Comparison of ENCODE assay signal across 8 cellular contexts in genomic region chr11:34438529-34439507, GRCh38. TPM values are rescaled to one million over a fixed set of nuclear protein-coding genes. Genes with fewer than 3 reads are reported as not detected.
DNase-seq lines count a peak whose midpoint lies in the region; ATAC-seq, FAIRE-seq and TF ChIP-seq lines count a peak whose summit lies in the region.

Gene CAT, plus strand, starts transcription at chr11:34438934. Its CDS starts 80 bp downstream, at chr11:34439014.

- H3K4me3 ChIP-seq in KMS-11 (IDR thresholded peaks at IDR 0.05; ENCODE audit: insufficient read depth, low read depth, low read length) (no peak within 1 kb of the TSS), esophagus muscularis mucosa (peak within 1 kb of the TSS; percentile 70 to 93 (median 82))

- H3K36me3 ChIP-seq in KMS-11 (ENCODE audit: insufficient read depth) (no peaks in the 10 kb centered on the region), esophagus muscularis mucosa (peaks cover 0 to 12% (median 0%) of the 10 kb centered on the region in 4 donors)

- H3K27me3 Mint-ChIP-seq in natural killer cell (ENCODE audit: low read depth in 2 of 2): no peaks in the 10 kb centered on the region
- H3K27me3 Mint-ChIP-seq in stimulated activated naive CD8-positive, alpha-beta T cell treated with anti-CD3 and anti-CD28 coated beads, Interleukin-15, Interleukin-2, amounts not matched to agents 100 ng/mL and 50 ng/mL, for 24 hours: no peaks in the 10 kb centered on the region

- peak within 1 kb of the TSS; percentile 96 for H2AFZ ChIP-seq in KMS-11 (ENCODE audit: low read depth)

- no peaks in the 10 kb centered on the region for H3K9me3 ChIP-seq in esophagus muscularis mucosa

- H3K9ac ChIP-seq in KMS-11: peak within 1 kb of the TSS; percentile 57

- H3K4me2 ChIP-seq in KMS-11: peak within 1 kb of the TSS; percentile 94

- no peaks in the 10 kb centered on the region for H3K9me3 Mint-ChIP-seq in natural killer cell
- H3K9me3 Mint-ChIP-seq in stimulated activated naive CD8-positive, alpha-beta T cell treated with anti-CD3 and anti-CD28 coated beads, Interleukin-15, Interleukin-2, amounts not matched to agents 100 ng/mL and 50 ng/mL, for 24 hours: no peaks in the 10 kb centered on the region

- H3K27ac ChIP-seq in KMS-11 (peak within 1 kb of the TSS; percentile 49; the same call in 1 of the 2 replicates), esophagus muscularis mucosa (replicated peaks in 1 of 4) (peak within 1 kb of the TSS; percentile 80 to 95 (median 88))

- peak within 1 kb of the TSS; percentile 91 to 98 for H3K27ac Mint-ChIP-seq in natural killer cell
- H3K27ac Mint-ChIP-seq in stimulated activated naive CD8-positive, alpha-beta T cell treated with anti-CD3 and anti-CD28 coated beads, Interleukin-15, Interleukin-2, amounts not matched to agents 100 ng/mL and 50 ng/mL, for 24 hours: peak within 1 kb of the TSS; percentile 95

- peak; percentile 73 for DNase-seq in DMS53 treated with DMSO at 0.1 percent for 48 hours (lab: John Stamatoyannopoulos, UW; ENCODE audit: unreplicated experiment)
- DNase-seq in RCC 7860 (ENCODE audit: low spot score): peak; percentile 90
- peak; percentile 98 to 99 for DNase-seq in activated T-cell treated with anti-CD3 and anti-CD28 coated beads, Interleukin-2, amount 50 U/mL, for 48 hours
- peak; percentile 99 for DNase-seq in esophagus muscularis mucosa (ENCODE audit: extremely low spot score)
- peak; percentile 97 for DNase-seq in natural killer cell

- peak; percentile 85 for FAIRE-seq in RCC 7860 (lab: Jason Lieb, UNC)

- no peaks in the 10 kb centered on the region for H3K79me2 ChIP-seq in KMS-11 (ENCODE audit: insufficient read depth, low read depth)

- TF ChIP-seq EP300 in esophagus muscularis mucosa (IDR thresholded peaks at IDR 0.05): no peak

- no peaks in the 10 kb centered on the region for H3K27me3 ChIP-seq in KMS-11 (ENCODE audit: insufficient read depth, low read depth)
- no peaks in the 10 kb centered on the region for H3K27me3 ChIP-seq in esophagus muscularis mucosa

- ATAC-seq in GM21737 (IDR thresholded peaks at IDR 0.05; ENCODE audit: unreplicated experiment) (peak; percentile 97), natural killer cell (peak; percentile 94 to 98 (median 95))

- H3K4me1 Mint-ChIP-seq in natural killer cell: peaks cover 30 to 36% of the 10 kb centered on the region in 2 donors
- H3K4me1 Mint-ChIP-seq in stimulated activated naive CD8-positive, alpha-beta T cell treated with anti-CD3 and anti-CD28 coated beads, Interleukin-15, Interleukin-2, amounts not matched to agents 100 ng/mL and 50 ng/mL, for 24 hours (ENCODE audit: low read depth): peaks cover 39% of the 10 kb centered on the region

- H3K36me3 Mint-ChIP-seq in natural killer cell: no peaks in the 10 kb centered on the region
- no peaks in the 10 kb centered on the region for H3K36me3 Mint-ChIP-seq in stimulated activated naive CD8-positive, alpha-beta T cell treated with anti-CD3 and anti-CD28 coated beads, Interleukin-15, Interleukin-2, amounts not matched to agents 100 ng/mL and 50 ng/mL, for 24 hours (ENCODE audit: low read depth)

- H3K4me1 ChIP-seq in KMS-11 (ENCODE audit: low read depth, poor library complexity, severe bottlenecking) (peaks cover 12% of the 10 kb centered on the region), esophagus muscularis mucosa (peaks cover 26 to 43% (median 37%) of the 10 kb centered on the region in 4 donors)

- under 1% methylated on average over 22 of the region's 62 CpGs for WGBS in esophagus muscularis mucosa

- TF ChIP-seq POLR2A in esophagus muscularis mucosa (IDR thresholded peaks at IDR 0.05; ENCODE audit: low read depth): peak; percentile 57

- TF ChIP-seq CTCF in KMS-11 (conservative IDR thresholded peaks at IDR 0.05; ENCODE audit: low read depth, low read length): no peak
- TF ChIP-seq CTCF in esophagus muscularis mucosa (IDR thresholded peaks at IDR 0.05): no peak
- no peak for TF ChIP-seq CTCF in natural killer cell (IDR thresholded peaks at IDR 0.05)

- H4K20me1 ChIP-seq in KMS-11 (ENCODE audit: insufficient read depth): no peaks in the 10 kb centered on the region

- intact Hi-C loops in esophagus muscularis mucosa (cut with DNase I) (loop anchor here (5.0 to 10.0 kb wide), 2 partner anchors 77 to 334 kb away; partner anchors contain the start of gene NAT10), natural killer cell (cut with micrococcal nuclease) (loop anchor here (2.0 kb wide), 3 partner anchors 80 to 738 kb away; partner anchors contain the start of genes ABTB2, C11orf91 and NAT10)

- peak within 1 kb of the TSS; percentile 95 for H3K4me3 Mint-ChIP-seq in natural killer cell
- peak within 1 kb of the TSS; percentile 98 for H3K4me3 Mint-ChIP-seq in stimulated activated naive CD8-positive, alpha-beta T cell treated with anti-CD3 and anti-CD28 coated beads, Interleukin-15, Interleukin-2, amounts not matched to agents 100 ng/mL and 50 ng/mL, for 24 hours

RNA-seq across cellular contexts. Expression of gene CAT, which starts in this region (rescaled TPM):
- total RNA-seq in esophagus muscularis mucosa (100 to 1,000 TPM in 1 of 4 donors, 10 to 100 TPM in 3; 72.8 to 163 (median 84.4) TPM), natural killer cell (10 to 100 TPM; 31.0 to 43.9 (median 36.3) TPM)
